In the genomic region with DNA sequence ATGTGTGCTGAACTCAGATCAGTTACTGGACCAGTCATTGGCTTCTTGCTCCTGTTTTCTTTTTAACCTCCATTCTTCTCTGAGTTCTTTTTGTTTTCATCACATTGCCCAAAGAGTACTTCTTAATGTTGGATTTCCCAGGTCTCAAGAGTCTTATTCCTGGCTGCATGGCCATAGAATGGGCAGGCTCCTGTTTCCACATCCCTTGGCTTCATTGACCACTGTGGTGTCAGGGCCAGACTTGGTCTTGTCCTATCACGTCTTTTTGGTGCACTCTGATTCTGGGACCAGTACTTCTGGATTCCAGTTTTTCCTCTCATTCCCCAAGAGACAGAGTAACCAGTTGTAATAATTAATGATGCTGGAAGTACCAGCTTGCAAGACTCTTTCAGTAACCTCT, we compare ENCODE assay signal across 27 cellular contexts.
"Had no signal": no experiment of that assay in that cellular context is flagged by ENCODE, and none has a peak within 500 bp of the region (broad histone marks: within the 10 kb centered on the region; RNA-seq: fewer than 3 reads in every experiment).

No MANE protein-coding gene starts in this region.

- H3K4me3 Mint-ChIP-seq: activated B cell treated with CpG ODN at 0.5 μM for 24 hours; activated CD4-positive, alpha-beta memory T cell treated with anti-CD3 and anti-CD28 coated beads for 36 hours; activated CD8-positive, alpha-beta memory T cell treated with anti-CD3 and anti-CD28 coated beads, Interleukin-2, amount 10 ng/mL, durations not matched to agents 7 days and 5 days; activated CD8-positive, alpha-beta T cell treated with anti-CD3 and anti-CD28 coated beads, Interleukin-2, amount 10 ng/mL, durations not matched to agents 7 days and 5 days; activated naive CD4-positive, alpha-beta T cell treated with anti-CD3 and anti-CD28 coated beads, Interleukin-2, amount 10 ng/mL, durations not matched to agents 7 days and 5 days; activated naive CD8-positive, alpha-beta T cell treated with anti-CD3 and anti-CD28 coated beads, Interleukin-2, amount 10 ng/mL, durations not matched to agents 7 days and 5 days; effector memory CD8-positive, alpha-beta T cell had no signal

- H3K9me3 Mint-ChIP-seq: activated B cell treated with CpG ODN at 0.5 μM for 24 hours; activated CD4-positive, alpha-beta memory T cell treated with anti-CD3 and anti-CD28 coated beads for 36 hours; activated naive CD4-positive, alpha-beta T cell treated with anti-CD3 and anti-CD28 coated beads, Interleukin-2, amount 10 ng/mL, durations not matched to agents 7 days and 5 days; activated naive CD8-positive, alpha-beta T cell treated with anti-CD3 and anti-CD28 coated beads, Interleukin-2, amount 10 ng/mL, durations not matched to agents 7 days and 5 days; effector memory CD8-positive, alpha-beta T cell had no signal

- H3K4me3 ChIP-seq: esophagus muscularis mucosa, gastrocnemius medialis, heart right ventricle had no signal

- H3K27me3 ChIP-seq: brain microvascular endothelial cell, esophagus muscularis mucosa, foreskin keratinocyte, gastrocnemius medialis, heart right ventricle had no signal

- H3K27ac Mint-ChIP-seq: activated B cell treated with CpG ODN at 0.5 μM for 24 hours; activated CD4-positive, alpha-beta memory T cell treated with anti-CD3 and anti-CD28 coated beads for 36 hours; activated CD8-positive, alpha-beta memory T cell treated with anti-CD3 and anti-CD28 coated beads, Interleukin-2, amount 10 ng/mL, durations not matched to agents 7 days and 5 days; activated CD8-positive, alpha-beta T cell treated with anti-CD3 and anti-CD28 coated beads, Interleukin-2, amount 10 ng/mL, durations not matched to agents 7 days and 5 days; activated naive CD4-positive, alpha-beta T cell treated with anti-CD3 and anti-CD28 coated beads, Interleukin-2, amount 10 ng/mL, durations not matched to agents 7 days and 5 days; activated naive CD4-positive, alpha-beta T cell treated with anti-CD3 and anti-CD28 coated beads, Interleukin-2, amount 50 U/mL, for 72 hours; activated naive CD8-positive, alpha-beta T cell treated with anti-CD3 and anti-CD28 coated beads, Interleukin-2, amount 10 ng/mL, durations not matched to agents 7 days and 5 days had no signal

- H3K4me1 ChIP-seq: foreskin keratinocyte had no signal

- H3K36me3 ChIP-seq: brain microvascular endothelial cell, esophagus muscularis mucosa, gastrocnemius medialis, heart right ventricle had no signal

- H3K27ac ChIP-seq: brain microvascular endothelial cell, esophagus muscularis mucosa, foreskin keratinocyte, gastrocnemius medialis, heart right ventricle had no signal

- DNase-seq: activated B cell treated with CpG ODN at 0.5 μM for 24 hours; activated CD4-positive, alpha-beta memory T cell treated with anti-CD3 and anti-CD28 coated beads for 36 hours; activated CD4-positive, alpha-beta T cell treated with anti-CD3 and anti-CD28 coated beads for 48 hours; activated CD4-positive, alpha-beta T cell treated with anti-CD3 and anti-CD28 coated beads, Interleukin-2, amount 50 U/mL, for 1 hour; activated CD8-positive, alpha-beta memory T cell treated with anti-CD3 and anti-CD28 coated beads, Interleukin-2, amount 10 ng/mL, durations not matched to agents 7 days and 5 days; activated CD8-positive, alpha-beta memory T cell treated with anti-CD3 and anti-CD28 coated beads, Interleukin-2, amount 50 U/mL, for 4 hours; activated CD8-positive, alpha-beta T cell treated with anti-CD3 and anti-CD28 coated beads, Interleukin-2, amount 10 ng/mL, durations not matched to agents 7 days and 5 days; activated gamma-delta T cell; activated naive CD4-positive, alpha-beta T cell; activated naive CD4-positive, alpha-beta T cell treated with anti-CD3 and anti-CD28 coated beads, Interleukin-2, amount 10 ng/mL, durations not matched to agents 7 days and 5 days; activated naive CD8-positive, alpha-beta T cell treated with anti-CD3 and anti-CD28 coated beads, Interleukin-2, amount 10 ng/mL, durations not matched to agents 7 days and 5 days; activated T-cell treated with anti-CD3 and anti-CD28 coated beads, Interleukin-2, amount 50 U/mL, for 1 hour; activated T-cell treated with anti-CD3 and anti-CD28 coated beads, Interleukin-2, amount 50 U/mL, for 48 hours; brain microvascular endothelial cell; caudate nucleus; cortex of kidney; dermis blood vessel endothelial cell; effector CD4-positive, alpha-beta T cell; effector memory CD8-positive, alpha-beta T cell; foreskin keratinocyte; gastrocnemius medialis; glutamatergic neuron; heart right ventricle; T-helper 2 cell had no signal

- H3K27me3 Mint-ChIP-seq: activated B cell treated with CpG ODN at 0.5 μM for 24 hours; activated CD4-positive, alpha-beta memory T cell treated with anti-CD3 and anti-CD28 coated beads for 36 hours; activated CD8-positive, alpha-beta memory T cell treated with anti-CD3 and anti-CD28 coated beads, Interleukin-2, amount 10 ng/mL, durations not matched to agents 7 days and 5 days; activated naive CD4-positive, alpha-beta T cell treated with anti-CD3 and anti-CD28 coated beads, Interleukin-2, amount 10 ng/mL, durations not matched to agents 7 days and 5 days; activated naive CD8-positive, alpha-beta T cell treated with anti-CD3 and anti-CD28 coated beads, Interleukin-2, amount 10 ng/mL, durations not matched to agents 7 days and 5 days; effector memory CD8-positive, alpha-beta T cell had no signal

- H3K9me3 ChIP-seq: esophagus muscularis mucosa, gastrocnemius medialis, heart right ventricle had no signal

- ATAC-seq: activated CD4-positive, CD25-positive, alpha-beta regulatory T cell treated with anti-CD3 and anti-CD28 coated beads, Interleukin-2, amount 50 U/mL, for 24 hours; activated CD8-positive, alpha-beta memory T cell treated with anti-CD3 and anti-CD28 coated beads, Interleukin-2, amount 10 ng/mL, durations not matched to agents 7 days and 5 days; activated CD8-positive, alpha-beta T cell treated with anti-CD3 and anti-CD28 coated beads, Interleukin-2, amount 10 ng/mL, durations not matched to agents 7 days and 5 days; activated naive CD4-positive, alpha-beta T cell treated with anti-CD3 and anti-CD28 coated beads, Interleukin-2, amount 50 U/mL, for 72 hours; effector memory CD8-positive, alpha-beta T cell; foreskin keratinocyte; gastrocnemius medialis had no signal
